ENCODE assay signal across 9 cellular contexts in the genomic region with DNA sequence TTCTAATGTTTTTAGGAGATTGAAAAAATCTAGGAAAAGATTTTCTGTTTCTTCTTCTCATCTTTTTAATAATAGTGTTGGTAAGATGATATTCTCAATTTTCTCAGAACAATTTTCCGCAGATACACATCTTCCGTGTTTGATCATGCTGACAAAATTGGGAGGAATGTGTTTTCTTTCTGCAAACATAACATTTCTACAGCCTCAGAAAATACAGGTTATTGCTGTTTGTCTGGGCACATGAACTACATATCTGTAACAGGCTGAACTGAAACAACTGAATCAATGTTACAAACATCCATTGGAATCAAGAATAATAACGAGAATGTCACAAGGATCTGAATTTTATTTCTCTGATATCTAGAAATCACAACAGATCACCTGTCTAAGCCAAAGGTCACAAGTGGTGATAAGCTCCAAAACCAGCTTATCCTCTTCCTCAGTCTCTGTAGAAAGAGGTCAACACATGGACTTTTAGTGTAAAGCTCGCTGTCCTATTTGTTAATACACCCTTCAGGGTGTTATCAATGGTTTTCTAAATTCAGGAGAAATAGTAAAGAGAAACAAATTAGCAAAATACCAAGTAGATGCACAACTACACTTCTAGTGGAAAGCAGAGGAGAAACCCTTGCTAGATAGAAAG.
"Had no signal": no experiment of that assay in that cellular context is flagged by ENCODE, and none has a peak within 500 bp of the region (broad histone marks: within the 10 kb centered on the region; RNA-seq: fewer than 3 reads in every experiment).

No MANE protein-coding gene starts in this region.

- H3K36me3 ChIP-seq: HAP-1 had no signal

- H3K9ac ChIP-seq: GM23248 had no signal

- FAIRE-seq: K562 had no signal

- H2AFZ ChIP-seq: GM23248 had no signal

- H3K4me3 ChIP-seq: GM23248, HAP-1, K562 had no signal

- H3K9me3 ChIP-seq: HAP-1 had no signal

- ATAC-seq: HCT116, K562 had no signal

- DNase-seq: GM23248, GOT3, H7, HFFc6, IMR-90 had no signal

- H3K27ac ChIP-seq: GM23248, HL-60 had no signal
